ENCODE assay signal across 8 cellular contexts in the genomic region with DNA sequence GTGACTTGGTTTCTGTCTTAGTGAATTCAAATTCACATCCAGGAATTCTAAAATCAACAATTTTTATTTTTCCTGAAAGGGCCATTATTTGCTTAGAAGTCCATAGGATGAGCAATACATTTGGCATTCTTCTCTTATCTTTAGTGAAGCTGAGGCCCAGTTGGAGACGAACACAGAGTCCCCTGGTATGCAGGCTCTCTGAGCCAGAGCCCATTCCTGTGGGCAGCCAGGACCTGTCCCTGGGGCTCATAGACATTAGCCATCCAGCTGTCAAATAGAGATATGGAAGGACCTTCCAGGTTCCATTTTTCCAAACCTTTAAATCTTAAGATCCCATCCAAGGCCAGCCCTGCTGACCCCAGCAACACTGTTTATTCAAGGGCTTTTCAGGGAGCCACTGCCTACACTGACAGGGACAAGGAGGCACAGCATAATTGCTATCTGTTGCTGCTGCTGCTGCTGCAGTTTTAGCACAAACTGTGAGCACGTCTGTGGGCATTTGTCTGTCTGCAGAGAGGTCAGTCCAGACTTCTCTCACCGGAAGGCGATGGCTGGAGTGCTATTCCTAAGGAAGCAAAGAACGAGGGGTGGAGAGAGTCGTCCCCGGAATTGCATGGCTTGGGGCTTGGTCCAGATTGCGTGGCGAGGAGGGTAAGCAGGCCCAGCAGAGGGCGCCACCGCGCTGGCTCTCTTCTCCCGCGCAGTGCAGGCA.
DNase-seq lines count a peak whose midpoint lies in the region; ATAC-seq and TF ChIP-seq lines count a peak whose summit lies in the region.

No MANE protein-coding gene starts in this region.

- TF ChIP-seq RAD21 in Ishikawa (IDR thresholded peaks at IDR 0.05; ENCODE audit: low read depth) = peak; percentile 92

- H3K27me3 ChIP-seq in CD8-positive, alpha-beta T cell (ENCODE audit: insufficient read depth, low read length) = no peaks in the 10 kb centered on the region
- H3K27me3 ChIP-seq in dorsolateral prefrontal cortex = peaks cover 0 to 6% (median 0%) of the 10 kb centered on the region in 45 donors
- no peaks in the 10 kb centered on the region for H3K27me3 ChIP-seq in stomach smooth muscle (ENCODE audit: control insufficient read depth in 1 of 2, insufficient read depth in 2 of 2, low read length in 2 of 2)

- H3K27me3 Mint-ChIP-seq in CD8-positive, alpha-beta T cell (ENCODE audit: low read depth) = no peaks in the 10 kb centered on the region

- peak; percentile 17 for TF ChIP-seq CTCF in CD8-positive, alpha-beta T cell (IDR thresholded peaks at IDR 0.05)
- peak; percentile 19 to 76 (median 60) for TF ChIP-seq CTCF in dorsolateral prefrontal cortex (IDR thresholded peaks at IDR 0.05 in 54 of 56, conservative IDR thresholded peaks at IDR 0.05 in 2 of 56; ENCODE audit: low read depth in 1 of 56, partially characterized antibody in 56 of 56)

- H3K4me3 ChIP-seq in CD8-positive, alpha-beta T cell (ENCODE audit: low read depth, low read length) = no peak overlapping the region
- H3K4me3 ChIP-seq in dorsolateral prefrontal cortex (peak overlapping the region in 1 of 59 donors; percentile 4), stomach smooth muscle (ENCODE audit: low read length in 2 of 2) (peak overlapping the region; percentile 38 to 58)

- TF ChIP-seq EP300 in Ishikawa (IDR thresholded peaks at IDR 0.05; ENCODE audit: borderline replicate concordance) = no peak

- peak overlapping the region in 1 of 2 donors; percentile 2 for H3K9ac ChIP-seq in stomach smooth muscle (ENCODE audit: low read length in 2 of 2)

- H3K9me3 Mint-ChIP-seq in CD8-positive, alpha-beta T cell = peaks cover 7% of the 10 kb centered on the region

- in situ Hi-C loops in SK-MEL-5 (cut with HindIII; ENCODE audit: low pct_unique_long_range_greater_than_20kb, low sequenced_read_pairs) = no loop called here

- ATAC-seq in CD8-positive, alpha-beta T cell = peak; percentile 51
- peak; percentile 82 for ATAC-seq in GM19023 (IDR thresholded peaks at IDR 0.05; ENCODE audit: unreplicated experiment)

- H3K9me3 ChIP-seq in CD8-positive, alpha-beta T cell (ENCODE audit: low read length) = no peaks in the 10 kb centered on the region
- H3K9me3 ChIP-seq in stomach smooth muscle (ENCODE audit: control insufficient read depth in 2 of 2, low read length in 2 of 2) = peaks cover 0 to 4% of the 10 kb centered on the region in 2 donors

- CTCF ChIA-PET in CD8-positive, alpha-beta T cell (lab: Charles Lee) = no interaction called here

- no peaks in the 10 kb centered on the region for H3K36me3 ChIP-seq in CD8-positive, alpha-beta T cell (ENCODE audit: insufficient read depth, low read length)
- no peaks in the 10 kb centered on the region for H3K36me3 ChIP-seq in stomach smooth muscle (ENCODE audit: control insufficient read depth in 2 of 2, insufficient read depth in 2 of 2, low read length in 2 of 2)

- H3K4me3 Mint-ChIP-seq in CD8-positive, alpha-beta T cell = no peak overlapping the region

- H3K27ac Mint-ChIP-seq in CD8-positive, alpha-beta T cell = no peak overlapping the region

- no peak overlapping the region for H3K27ac ChIP-seq in CD8-positive, alpha-beta T cell (ENCODE audit: low read depth, low read length)
- no peak overlapping the region for H3K27ac ChIP-seq in dorsolateral prefrontal cortex
- H3K27ac ChIP-seq in stomach smooth muscle (ENCODE audit: low read length) = peak overlapping the region; percentile 37

- H3K4me1 Mint-ChIP-seq in CD8-positive, alpha-beta T cell (ENCODE audit: low read depth) = peaks cover 3% of the 10 kb centered on the region

- no peaks in the 10 kb centered on the region for H3K4me1 ChIP-seq in CD8-positive, alpha-beta T cell (ENCODE audit: insufficient read depth, low read length)
- H3K4me1 ChIP-seq in stomach smooth muscle (ENCODE audit: control insufficient read depth, insufficient read depth, low read length) = peaks cover 9% of the 10 kb centered on the region

- H3K36me3 Mint-ChIP-seq in CD8-positive, alpha-beta T cell = no peaks in the 10 kb centered on the region

- intact Hi-C loops in CD8-positive, alpha-beta T cell (cut with DNase I, micrococcal nuclease) = loop anchor here in 1 of 2 experiments (5.0 kb wide), 1 partner anchor 60 kb away; no protein-coding TSS in a partner anchor
- intact Hi-C loops in dorsolateral prefrontal cortex (cut with DNase I) = loop anchor here in 1 of 2 donors (5.0 kb wide), 1 partner anchor 465 kb away; no protein-coding TSS in a partner anchor

- POLR2A ChIA-PET in CD8-positive, alpha-beta T cell (lab: Charles Lee) = interaction anchor here (0.6 kb wide), 1 partner anchor 9 kb away, joined by 3 read pairs; no protein-coding TSS in a partner anchor

- peak in 6 of 7 experiments; percentile 19 to 60 (median 31) for DNase-seq in CD8-positive, alpha-beta T cell
- peak; percentile 64 for DNase-seq in SK-MEL-5 (ENCODE audit: low read depth, low spot score)
- peak in 8 of 10 donors; percentile 23 to 65 (median 52) for DNase-seq in dorsolateral prefrontal cortex
- DNase-seq in medulla oblongata (ENCODE audit: extremely low spot score) = peak; percentile 54
- no peak for DNase-seq in NCI-H1048 (lab: John Stamatoyannopoulos, UW)

TF ChIP-seq in Ishikawa, 13 proteins besides CTCF, POLR2A, EP300 and RAD21:
- TF ChIP-seq TEAD4 (IDR thresholded peaks at IDR 0.05) = 0 out of 2 replicates have a peak, but pooled peaks have one; percentile 25
- no peak for TF ChIP-seq TCF12 (IDR thresholded peaks at IDR 0.05; ENCODE audit: low read depth)
